ENCODE assay signal across 1 cellular context in the genomic region with DNA sequence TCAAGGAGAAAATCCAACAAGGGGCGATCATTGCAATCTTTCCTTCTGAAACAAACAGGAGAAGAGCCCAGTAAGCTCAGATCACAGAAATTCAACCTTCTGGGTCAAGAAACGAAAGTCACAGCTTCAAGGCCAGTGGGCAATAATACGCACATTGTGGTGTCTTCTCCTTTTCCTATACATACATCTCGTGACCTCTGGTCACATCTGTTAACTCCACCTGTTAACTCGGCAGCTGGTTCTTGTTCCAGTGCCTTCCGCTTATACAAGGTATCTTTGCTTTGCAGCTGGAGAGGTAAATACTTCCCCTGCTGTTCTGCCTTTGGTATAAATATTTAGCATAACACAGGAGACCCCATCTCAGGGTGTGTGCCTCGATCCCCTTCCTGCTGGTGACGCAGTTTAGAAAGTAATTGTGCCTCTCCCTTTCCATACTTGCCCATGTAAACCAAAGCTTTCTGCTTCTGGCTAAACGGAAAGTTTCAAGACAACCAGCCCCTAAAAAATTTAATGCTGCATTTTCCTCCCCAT.
TF ChIP-seq lines count a peak whose summit lies in the region.

No MANE protein-coding gene starts in this region.

TF ChIP-seq in GM12878, 131 proteins besides CTCF, POLR2A, EP300 and RAD21:
- TF ChIP-seq PAX5 (IDR thresholded peaks at IDR 0.05; ENCODE audit: borderline replicate concordance, low read depth, low read length) = peak; percentile 27; the same call in 1 of the 2 replicates
- TF ChIP-seq KDM1A (IDR thresholded peaks at IDR 0.05; ENCODE audit: borderline replicate concordance) = no peak
- no peak for TF ChIP-seq E2F8 (IDR thresholded peaks at IDR 0.05; ENCODE audit: low read depth, partially characterized antibody)
- no peak for TF ChIP-seq PRDM15 (CRISPR knock-in tag; IDR thresholded peaks at IDR 0.05)
- peak; percentile 47; the same call in 1 of the 2 replicates for TF ChIP-seq TCF12 (IDR thresholded peaks at IDR 0.05; ENCODE audit: low read depth, low read length)
- TF ChIP-seq TBL1XR1 (IDR thresholded peaks at IDR 0.05; ENCODE audit: low read depth, low read length) = no peak
- TF ChIP-seq ZZZ3 (IDR thresholded peaks at IDR 0.05; ENCODE audit: control insufficient read depth, insufficient read length, low read depth) = no peak
- no peak for TF ChIP-seq SIX5 (IDR thresholded peaks at IDR 0.05; ENCODE audit: low read depth, low read length, severe bottlenecking)
- no peak for TF ChIP-seq MTA2 (IDR thresholded peaks at IDR 0.05; ENCODE audit: low read depth)
- TF ChIP-seq ZBED1 (IDR thresholded peaks at IDR 0.05; ENCODE audit: borderline replicate concordance) = no peak
- TF ChIP-seq TARDBP (IDR thresholded peaks at IDR 0.05; ENCODE audit: borderline replicate concordance) = no peak
- TF ChIP-seq ZNF274 (IDR thresholded peaks at IDR 0.05; ENCODE audit: insufficient read depth, insufficient read length) = no peak
